Comparison of ENCODE assay signal across 13 cellular contexts in genomic region chr11:58726594-58727414, GRCh38. TPM values are rescaled to one million over a fixed set of nuclear protein-coding genes. Genes with fewer than 3 reads are reported as not detected.
A peak's percentile ranks its signal among the peaks of the same experiment; 100 is the strongest.
DNase-seq lines count a peak whose midpoint lies in the region; ATAC-seq and TF ChIP-seq lines count a peak whose summit lies in the region.
"Had no signal": no experiment of that assay in that cellular context is flagged by ENCODE, and none has a peak within 500 bp of the region (broad histone marks: within the 10 kb centered on the region; RNA-seq: fewer than 3 reads in every experiment).

No MANE protein-coding gene starts in this region.

- POLR2A ChIA-PET in CD8-positive, alpha-beta memory T cell (lab: Charles Lee) = no interaction called here

- peak overlapping the region in 6 of 8 donors; percentile 7 to 82 (median 52) for H3K27ac Mint-ChIP-seq in CD8-positive, alpha-beta memory T cell

- CTCF ChIA-PET in CD8-positive, alpha-beta memory T cell (lab: Charles Lee) = interaction anchor here (1.6 kb wide), 1 partner anchor 52 kb away, joined by 4 read pairs; no protein-coding TSS in a partner anchor

- no peaks in the 10 kb centered on the region for H3K27me3 ChIP-seq in CD8-positive, alpha-beta memory T cell (ENCODE audit: insufficient read depth, low read length, poor library complexity, severe bottlenecking)
- no peaks in the 10 kb centered on the region for H3K27me3 ChIP-seq in brain microvascular endothelial cell (replicated peaks)
- H3K27me3 ChIP-seq: stomach had no signal

- no peaks in the 10 kb centered on the region for H3K36me3 ChIP-seq in CD8-positive, alpha-beta memory T cell (ENCODE audit: insufficient read depth, low read length)
- H3K36me3 ChIP-seq in brain microvascular endothelial cell (replicated peaks) = no peaks in the 10 kb centered on the region
- H3K36me3 ChIP-seq: stomach had no signal

- peak overlapping the region in 4 of 7 donors; percentile 2 to 24 (median 10) for H3K4me3 Mint-ChIP-seq in CD8-positive, alpha-beta memory T cell

- H3K4me1 Mint-ChIP-seq in CD8-positive, alpha-beta memory T cell = peaks cover 16 to 30% (median 18%) of the 10 kb centered on the region in 3 donors

- peak overlapping the region; percentile 13 for H3K4me3 ChIP-seq in CD8-positive, alpha-beta memory T cell (ENCODE audit: low read length)
- H3K4me3 ChIP-seq in brain microvascular endothelial cell (ENCODE audit: low read depth, low read length) = no peak overlapping the region
- H3K4me3 ChIP-seq: stomach had no signal

- DNase-seq in CD8-positive, alpha-beta memory T cell = peak in 1 of 5 donors; percentile 62
- DNase-seq in KG1 (lab: John Stamatoyannopoulos, UW) (peak; percentile 54), left kidney (ENCODE audit: low read depth, low spot score) (peak; percentile 7), brain microvascular endothelial cell (no peak)
- DNase-seq: hypothalamus; mesendoderm; stimulated activated CD4-positive, alpha-beta T cell treated with anti-CD3 and anti-CD28 coated beads, Interleukin-1b, Interleukin-23, amount 100 ng/mL, for 48 hours; stomach; T1000 had no signal

- ATAC-seq in SK-N-SH treated with all-trans-retinoic acid at 6 μM for 48 hours = no peak
- ATAC-seq in HG02938 (IDR thresholded peaks at IDR 0.05; ENCODE audit: unreplicated experiment) = no peak
- ATAC-seq in HG02759 (IDR thresholded peaks at IDR 0.05; ENCODE audit: unreplicated experiment) = no peak

- H3K27ac ChIP-seq in CD8-positive, alpha-beta memory T cell (ENCODE audit: low read depth, low read length) = peak overlapping the region; percentile 12
- H3K27ac ChIP-seq in brain microvascular endothelial cell = no peak overlapping the region
- H3K27ac ChIP-seq: stomach had no signal

- no peaks in the 10 kb centered on the region for H3K36me3 Mint-ChIP-seq in CD8-positive, alpha-beta memory T cell

- no peaks in the 10 kb centered on the region for H3K9me3 Mint-ChIP-seq in CD8-positive, alpha-beta memory T cell

- in situ Hi-C loops in brain microvascular endothelial cell (cut with HindIII; ENCODE audit: low pct_ligation_motif_present, low sequenced_read_pairs) = no loop called here

- peaks cover 0 to 3% of the 10 kb centered on the region in 2 donors for H3K27me3 Mint-ChIP-seq in CD8-positive, alpha-beta memory T cell

- no peak for TF ChIP-seq CTCF in brain microvascular endothelial cell (IDR thresholded peaks at IDR 0.05; ENCODE audit: low read depth, low read length, missing control alignments)

- H3K9me3 ChIP-seq in CD8-positive, alpha-beta memory T cell (ENCODE audit: low read length) = no peaks in the 10 kb centered on the region
- H3K9me3 ChIP-seq: stomach had no signal

- H3K4me1 ChIP-seq in CD8-positive, alpha-beta memory T cell (ENCODE audit: insufficient read depth, low read length) = peaks cover 37% of the 10 kb centered on the region

TF ChIP-seq in SK-N-SH treated with all-trans-retinoic acid at 6 μM for 48 hours, 23 proteins besides CTCF, POLR2A, EP300 and RAD21:
- TF ChIP-seq ZFP3 (CRISPR knock-in tag; IDR thresholded peaks at IDR 0.05) = no peak
- no peak for TF ChIP-seq RARB (CRISPR knock-in tag; IDR thresholded peaks at IDR 0.05)
- TF ChIP-seq ZNF70 (CRISPR knock-in tag; IDR thresholded peaks at IDR 0.05) = peak; percentile 82; the same call in 1 of the 2 replicates
- 0 out of 2 replicates have a peak, but pooled peaks have one; percentile 20 for TF ChIP-seq TCF4 (CRISPR knock-in tag; IDR thresholded peaks at IDR 0.05; ENCODE audit: borderline replicate concordance)
- TF ChIP-seq OSR1 (CRISPR knock-in tag; IDR thresholded peaks at IDR 0.05) = no peak
- TF ChIP-seq ISL1 (CRISPR knock-in tag; IDR thresholded peaks at IDR 0.05) = peak; percentile 50
TF ChIP-seq in SK-N-SH treated with all-trans-retinoic acid at 6 μM for 48 hours: peak in this region for 3.

RNA-seq across cellular contexts. Expression of gene GLYAT, which starts 4.9 kb away (rescaled TPM):
- not detected for total RNA-seq in CD8-positive, alpha-beta memory T cell
- not detected for polyA plus RNA-seq in CD8-positive, alpha-beta memory T cell
- total RNA-seq: posterior vena cava, stomach had no signal
- polyA plus RNA-seq: stomach had no signal
